In the genomic region with DNA sequence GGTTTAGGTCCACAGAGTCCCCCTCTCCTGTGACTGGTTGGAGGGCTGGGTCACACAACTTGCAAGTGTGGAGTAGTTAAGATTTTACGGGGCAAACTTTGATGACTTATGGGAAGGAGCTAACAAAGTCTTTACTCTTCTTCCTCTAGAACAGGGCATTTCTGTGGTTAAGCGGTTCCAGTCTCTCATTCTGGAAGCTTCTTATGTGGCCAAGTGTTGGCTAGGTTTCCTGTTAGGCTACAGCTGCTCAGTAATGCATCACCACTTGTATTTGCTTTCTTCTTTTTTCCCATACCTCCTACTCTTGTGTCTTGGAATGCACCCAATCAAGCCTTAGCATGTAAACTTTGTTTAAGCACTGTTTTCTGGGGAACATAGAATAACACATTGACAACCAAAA, we compare ENCODE assay signal across 16 cellular contexts.
DNase-seq lines count a peak whose midpoint lies in the region; ATAC-seq and TF ChIP-seq lines count a peak whose summit lies in the region.
"Had no signal": no experiment of that assay in that cellular context is flagged by ENCODE, and none has a peak within 500 bp of the region (broad histone marks: within the 10 kb centered on the region; RNA-seq: fewer than 3 reads in every experiment).

No MANE protein-coding gene starts in this region.

- no peaks in the 10 kb centered on the region for H3K36me3 ChIP-seq in GM23338 (ENCODE audit: insufficient read depth)

- no peaks in the 10 kb centered on the region for H3K27me3 ChIP-seq in GM23338 (ENCODE audit: insufficient read depth)

- DNase-seq in GM23338 (ENCODE audit: low spot score) (no peak), RPMI7951 (ENCODE audit: low read depth) (peak; percentile 68), fibroblast of mammary gland (ENCODE audit: low read depth) (peak; percentile 10), epidermal melanocyte (ENCODE audit: insufficient read length, low spot score) (no peak), DMS153 (lab: John Stamatoyannopoulos, UW) (no peak), NCI-H748 treated with DMSO at 0.1 percent for 48 hours (lab: John Stamatoyannopoulos, UW) (no peak)
- DNase-seq: C1 segment of cervical spinal cord, NCI-H1105, NCI-H187, NCI-H446 treated with DMSO at 0.1 percent for 48 hours, NCI-H82, SHP77 had no signal

- H3K4me3 ChIP-seq in GM23338 (no peak overlapping the region), fibroblast of mammary gland (ENCODE audit: control insufficient read depth, low read depth, low read length) (no peak overlapping the region)
- H3K4me3 ChIP-seq: GM12878, K562 had no signal

- peaks cover 2% of the 10 kb centered on the region for H3K27me3 Mint-ChIP-seq in GM23338 (ENCODE audit: insufficient read depth, low read depth, poor library complexity)

- H3K27ac Mint-ChIP-seq in GM23338 = no peak overlapping the region

- no peak overlapping the region for H3K27ac ChIP-seq in GM23338 (ENCODE audit: low read depth)

- H3K9me2 ChIP-seq in GM23338 (ENCODE audit: insufficient read depth) = no peaks in the 10 kb centered on the region

- no peaks in the 10 kb centered on the region for H3K36me3 Mint-ChIP-seq in GM23338 (ENCODE audit: low read depth)

- H3K4me1 ChIP-seq in GM23338 (ENCODE audit: insufficient read depth) = no peaks in the 10 kb centered on the region

- H2AFZ ChIP-seq in GM23338 = 0 out of 2 replicates have a peak overlapping the region, but pooled peaks have one; percentile 15

- no peak for TF ChIP-seq CTCF in GM23338 (conservative IDR thresholded peaks at IDR 0.05; ENCODE audit: low read depth in 2 of 2)
- TF ChIP-seq CTCF in fibroblast of mammary gland (conservative IDR thresholded peaks at IDR 0.05; ENCODE audit: control insufficient read depth, insufficient read depth, low read depth, low read length) = no peak

- no peaks in the 10 kb centered on the region for H3K79me2 ChIP-seq in GM23338 (replicated peaks; ENCODE audit: insufficient read depth)

- H3K4me2 ChIP-seq in GM23338 = no peak overlapping the region

- no peaks in the 10 kb centered on the region for H4K20me1 ChIP-seq in GM23338 (replicated peaks; ENCODE audit: insufficient read depth)

- no peak overlapping the region for H3K4me3 Mint-ChIP-seq in GM23338

- no peaks in the 10 kb centered on the region for H3F3A ChIP-seq in GM23338 (replicated peaks; ENCODE audit: low read depth)

- H3K4me1 Mint-ChIP-seq in GM23338 = no peaks in the 10 kb centered on the region

- H3K9me3 Mint-ChIP-seq in GM23338 = no peaks in the 10 kb centered on the region

- ATAC-seq in GM23338 (no peak), HG03135 (IDR thresholded peaks at IDR 0.05; ENCODE audit: unreplicated experiment) (no peak)
- ATAC-seq: GM12878, K562, Panc1 had no signal

TF ChIP-seq in GM23338, 12 proteins besides CTCF, POLR2A, EP300 and RAD21 (continues in another document):
- TF ChIP-seq NANOG (IDR thresholded peaks at IDR 0.05; ENCODE audit: borderline replicate concordance) (no peak), ZNF114 (CRISPR knock-in tag; IDR thresholded peaks at IDR 0.05) (no peak), JUNB (IDR thresholded peaks at IDR 0.05; ENCODE audit: unreplicated experiment) (no peak), EZH2 (IDR thresholded peaks at IDR 0.05; ENCODE audit: low read depth, unreplicated experiment) (no peak), STAT1 (IDR thresholded peaks at IDR 0.05; ENCODE audit: unreplicated experiment) (no peak), CREB1 (CRISPR knock-in tag; IDR thresholded peaks at IDR 0.05; ENCODE audit: low read depth) (no peak), EZH2phosphoT487 (IDR thresholded peaks at IDR 0.05; ENCODE audit: unreplicated experiment) (no peak)
- TF ChIP-seq, protein P1, sequence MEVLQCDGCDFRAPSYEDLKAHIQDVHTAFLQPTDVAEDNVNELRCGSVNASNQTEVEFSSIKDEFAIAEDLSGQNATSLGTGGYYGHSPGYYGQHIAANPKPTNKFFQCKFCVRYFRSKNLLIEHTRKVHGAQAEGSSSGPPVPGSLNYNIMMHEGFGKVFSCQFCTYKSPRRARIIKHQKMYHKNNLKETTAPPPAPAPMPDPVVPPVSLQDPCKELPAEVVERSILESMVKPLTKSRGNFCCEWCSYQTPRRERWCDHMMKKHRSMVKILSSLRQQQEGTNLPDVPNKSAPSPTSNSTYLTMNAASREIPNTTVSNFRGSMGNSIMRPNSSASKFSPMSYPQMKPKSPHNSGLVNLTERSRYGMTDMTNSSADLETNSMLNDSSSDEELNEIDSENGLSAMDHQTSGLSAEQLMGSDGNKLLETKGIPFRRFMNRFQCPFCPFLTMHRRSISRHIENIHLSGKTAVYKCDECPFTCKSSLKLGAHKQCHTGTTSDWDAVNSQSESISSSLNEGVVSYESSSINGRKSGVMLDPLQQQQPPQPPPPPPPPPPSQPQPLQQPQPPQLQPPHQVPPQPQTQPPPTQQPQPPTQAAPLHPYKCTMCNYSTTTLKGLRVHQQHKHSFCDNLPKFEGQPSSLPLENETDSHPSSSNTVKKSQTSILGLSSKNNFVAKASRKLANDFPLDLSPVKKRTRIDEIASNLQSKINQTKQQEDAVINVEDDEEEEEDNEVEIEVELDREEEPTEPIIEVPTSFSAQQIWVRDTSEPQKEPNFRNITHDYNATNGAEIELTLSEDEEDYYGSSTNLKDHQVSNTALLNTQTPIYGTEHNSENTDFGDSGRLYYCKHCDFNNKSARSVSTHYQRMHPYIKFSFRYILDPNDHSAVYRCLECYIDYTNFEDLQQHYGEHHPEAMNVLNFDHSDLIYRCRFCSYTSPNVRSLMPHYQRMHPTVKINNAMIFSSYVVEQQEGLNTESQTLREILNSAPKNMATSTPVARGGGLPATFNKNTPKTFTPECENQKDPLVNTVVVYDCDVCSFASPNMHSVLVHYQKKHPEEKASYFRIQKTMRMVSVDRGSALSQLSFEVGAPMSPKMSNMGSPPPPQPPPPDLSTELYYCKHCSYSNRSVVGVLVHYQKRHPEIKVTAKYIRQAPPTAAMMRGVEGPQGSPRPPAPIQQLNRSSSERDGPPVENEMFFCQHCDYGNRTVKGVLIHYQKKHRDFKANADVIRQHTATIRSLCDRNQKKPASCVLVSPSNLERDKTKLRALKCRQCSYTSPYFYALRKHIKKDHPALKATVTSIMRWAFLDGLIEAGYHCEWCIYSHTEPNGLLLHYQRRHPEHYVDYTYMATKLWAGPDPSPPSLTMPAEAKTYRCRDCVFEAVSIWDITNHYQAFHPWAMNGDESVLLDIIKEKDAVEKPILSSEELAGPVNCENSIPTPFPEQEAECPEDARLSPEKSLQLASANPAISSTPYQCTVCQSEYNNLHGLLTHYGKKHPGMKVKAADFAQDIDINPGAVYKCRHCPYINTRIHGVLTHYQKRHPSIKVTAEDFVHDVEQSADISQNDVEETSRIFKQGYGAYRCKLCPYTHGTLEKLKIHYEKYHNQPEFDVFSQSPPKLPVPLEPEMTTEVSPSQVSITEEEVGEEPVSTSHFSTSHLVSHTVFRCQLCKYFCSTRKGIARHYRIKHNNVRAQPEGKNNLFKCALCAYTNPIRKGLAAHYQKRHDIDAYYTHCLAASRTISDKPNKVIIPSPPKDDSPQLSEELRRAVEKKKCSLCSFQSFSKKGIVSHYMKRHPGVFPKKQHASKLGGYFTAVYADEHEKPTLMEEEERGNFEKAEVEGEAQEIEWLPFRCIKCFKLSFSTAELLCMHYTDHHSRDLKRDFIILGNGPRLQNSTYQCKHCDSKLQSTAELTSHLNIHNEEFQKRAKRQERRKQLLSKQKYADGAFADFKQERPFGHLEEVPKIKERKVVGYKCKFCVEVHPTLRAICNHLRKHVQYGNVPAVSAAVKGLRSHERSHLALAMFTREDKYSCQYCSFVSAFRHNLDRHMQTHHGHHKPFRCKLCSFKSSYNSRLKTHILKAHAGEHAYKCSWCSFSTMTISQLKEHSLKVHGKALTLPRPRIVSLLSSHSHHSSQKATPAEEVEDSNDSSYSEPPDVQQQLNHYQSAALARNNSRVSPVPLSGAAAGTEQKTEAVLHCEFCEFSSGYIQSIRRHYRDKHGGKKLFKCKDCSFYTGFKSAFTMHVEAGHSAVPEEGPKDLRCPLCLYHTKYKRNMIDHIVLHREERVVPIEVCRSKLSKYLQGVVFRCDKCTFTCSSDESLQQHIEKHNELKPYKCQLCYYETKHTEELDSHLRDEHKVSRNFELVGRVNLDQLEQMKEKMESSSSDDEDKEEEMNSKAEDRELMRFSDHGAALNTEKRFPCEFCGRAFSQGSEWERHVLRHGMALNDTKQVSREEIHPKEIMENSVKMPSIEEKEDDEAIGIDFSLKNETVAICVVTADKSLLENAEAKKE (CRISPR knock-in tag; IDR thresholded peaks at IDR 0.05) = no peak
- TF ChIP-seq, protein P2, sequence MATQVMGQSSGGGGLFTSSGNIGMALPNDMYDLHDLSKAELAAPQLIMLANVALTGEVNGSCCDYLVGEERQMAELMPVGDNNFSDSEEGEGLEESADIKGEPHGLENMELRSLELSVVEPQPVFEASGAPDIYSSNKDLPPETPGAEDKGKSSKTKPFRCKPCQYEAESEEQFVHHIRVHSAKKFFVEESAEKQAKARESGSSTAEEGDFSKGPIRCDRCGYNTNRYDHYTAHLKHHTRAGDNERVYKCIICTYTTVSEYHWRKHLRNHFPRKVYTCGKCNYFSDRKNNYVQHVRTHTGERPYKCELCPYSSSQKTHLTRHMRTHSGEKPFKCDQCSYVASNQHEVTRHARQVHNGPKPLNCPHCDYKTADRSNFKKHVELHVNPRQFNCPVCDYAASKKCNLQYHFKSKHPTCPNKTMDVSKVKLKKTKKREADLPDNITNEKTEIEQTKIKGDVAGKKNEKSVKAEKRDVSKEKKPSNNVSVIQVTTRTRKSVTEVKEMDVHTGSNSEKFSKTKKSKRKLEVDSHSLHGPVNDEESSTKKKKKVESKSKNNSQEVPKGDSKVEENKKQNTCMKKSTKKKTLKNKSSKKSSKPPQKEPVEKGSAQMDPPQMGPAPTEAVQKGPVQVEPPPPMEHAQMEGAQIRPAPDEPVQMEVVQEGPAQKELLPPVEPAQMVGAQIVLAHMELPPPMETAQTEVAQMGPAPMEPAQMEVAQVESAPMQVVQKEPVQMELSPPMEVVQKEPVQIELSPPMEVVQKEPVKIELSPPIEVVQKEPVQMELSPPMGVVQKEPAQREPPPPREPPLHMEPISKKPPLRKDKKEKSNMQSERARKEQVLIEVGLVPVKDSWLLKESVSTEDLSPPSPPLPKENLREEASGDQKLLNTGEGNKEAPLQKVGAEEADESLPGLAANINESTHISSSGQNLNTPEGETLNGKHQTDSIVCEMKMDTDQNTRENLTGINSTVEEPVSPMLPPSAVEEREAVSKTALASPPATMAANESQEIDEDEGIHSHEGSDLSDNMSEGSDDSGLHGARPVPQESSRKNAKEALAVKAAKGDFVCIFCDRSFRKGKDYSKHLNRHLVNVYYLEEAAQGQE (IDR thresholded peaks at IDR 0.05; ENCODE audit: unreplicated experiment) = no peak

Comparison
In these comparisons a context has a peak if more than half of its experiments do, and no peak if none do; other contexts are left out.
1. DNase-seq: peak in RPMI7951 (single experiment) and fibroblast of mammary gland (single experiment); none in GM23338 (single experiment), epidermal melanocyte (single experiment), DMS153 (single experiment) and NCI-H748 treated with DMSO at 0.1 percent for 48 hours (single experiment).